16 cellular contexts compared by ENCODE assay signal in the genomic region with DNA sequence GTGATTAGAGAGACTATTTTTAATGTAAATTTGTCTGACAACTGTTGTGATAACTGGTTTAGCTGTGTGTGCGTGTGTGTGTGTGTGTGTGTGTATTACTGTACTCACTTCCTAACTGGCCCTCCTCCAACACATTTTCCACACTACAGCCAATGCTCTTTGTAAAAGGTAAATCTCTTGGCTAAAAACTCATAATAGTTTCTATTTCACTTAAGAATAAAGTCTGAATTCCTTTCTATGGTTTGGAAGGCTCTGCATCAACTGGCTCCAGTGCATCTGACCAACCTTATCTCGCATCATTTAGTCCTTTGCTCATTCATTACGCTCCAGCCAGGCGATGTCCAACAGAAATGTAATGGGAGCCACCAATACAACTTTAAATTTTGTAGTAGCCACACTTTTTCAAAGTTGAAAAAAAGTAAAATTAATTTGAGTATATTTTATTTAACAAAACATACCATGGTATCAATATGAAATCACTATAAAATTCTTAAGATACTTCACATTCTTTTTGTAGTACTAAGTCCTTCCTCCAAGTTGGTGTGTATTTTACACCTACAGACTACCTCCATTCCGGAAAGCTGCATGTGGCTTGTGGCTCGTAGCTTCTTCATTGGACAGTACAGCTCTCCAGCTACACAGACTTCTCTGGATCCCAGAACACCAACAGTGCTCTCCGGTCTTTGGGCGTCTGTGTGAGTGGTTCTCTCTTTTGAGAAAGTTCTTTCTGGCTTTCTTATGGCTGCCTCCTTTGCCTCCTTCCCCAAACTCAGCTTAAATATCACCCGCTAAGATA.
DNase-seq lines count a peak whose midpoint lies in the region; ATAC-seq, FAIRE-seq and TF ChIP-seq lines count a peak whose summit lies in the region.
"Had no signal": no experiment of that assay in that cellular context is flagged by ENCODE, and none has a peak within 500 bp of the region (broad histone marks: within the 10 kb centered on the region; RNA-seq: fewer than 3 reads in every experiment).

No MANE protein-coding gene starts in this region.

- ATAC-seq in RWPE2 (ENCODE audit: low read depth): peak; percentile 33; the same call in 1 of the 3 replicates
- peak in 3 of 4 donors; percentile 52 to 62 (median 61) for ATAC-seq in pancreas
- no peak for ATAC-seq in HG03432 (IDR thresholded peaks at IDR 0.05; ENCODE audit: unreplicated experiment)

- H3K9me3 ChIP-seq in RWPE2 (ENCODE audit: severe bottlenecking): no peaks in the 10 kb centered on the region
- no peaks in the 10 kb centered on the region for H3K9me3 ChIP-seq in fibroblast of lung (ENCODE audit: control insufficient read depth, insufficient read depth, low read depth, low read length)
- no peaks in the 10 kb centered on the region for H3K9me3 ChIP-seq in pancreas

- WGBS in pancreas, 2 donors: 89% methylated on average over 9 of the region's 9 CpGs

- no peak for FAIRE-seq in pancreas (lab: Jason Lieb, UNC)
- FAIRE-seq: GM18507, TTC549 had no signal

- peak overlapping the region; percentile 41 for H3K27ac ChIP-seq in RWPE2 (ENCODE audit: poor library complexity, severe bottlenecking)
- H3K27ac ChIP-seq in fibroblast of lung (ENCODE audit: insufficient read depth, low read length): no peak overlapping the region
- H3K27ac ChIP-seq in pancreas: no peak overlapping the region
- H3K27ac ChIP-seq: KMS-11 had no signal

- H2AFZ ChIP-seq in fibroblast of lung (ENCODE audit: low read length): no peak overlapping the region

- H3K4me2 ChIP-seq in fibroblast of lung (ENCODE audit: extremely low read depth, insufficient read depth, low read length): no peak overlapping the region
- H3K4me2 ChIP-seq: KMS-11 had no signal

- peaks cover 48% of the 10 kb centered on the region for H3K79me2 ChIP-seq in fibroblast of lung (ENCODE audit: control insufficient read depth, insufficient read depth, low read length)

- H3K4me1 ChIP-seq in RWPE2 (ENCODE audit: insufficient read depth, poor library complexity, severe bottlenecking) (peaks cover 15% of the 10 kb centered on the region), fibroblast of lung (ENCODE audit: control insufficient read depth, extremely low read depth, insufficient read depth, low read length) (peaks cover 2% of the 10 kb centered on the region), pancreas (peaks cover 9 to 14% (median 14%) of the 10 kb centered on the region in 3 donors)

- H3K36me3 ChIP-seq in RWPE2 (ENCODE audit: low read depth) (peaks cover 16% of the 10 kb centered on the region), fibroblast of lung (ENCODE audit: control insufficient read depth, insufficient read depth, low read length) (no peaks in the 10 kb centered on the region), pancreas (no peaks in the 10 kb centered on the region)

- no peak overlapping the region for H3K9ac ChIP-seq in fibroblast of lung (ENCODE audit: insufficient read depth, low read length)
- H3K9ac ChIP-seq: KMS-11 had no signal

- H4K20me1 ChIP-seq in fibroblast of lung (ENCODE audit: control insufficient read depth, extremely low read depth, insufficient read depth, low read length): no peaks in the 10 kb centered on the region

- TF ChIP-seq CTCF in RWPE2 (IDR thresholded peaks at IDR 0.05; ENCODE audit: poor library complexity, severe bottlenecking): no peak
- TF ChIP-seq CTCF in fibroblast of lung (conservative IDR thresholded peaks at IDR 0.05 in 1 of 2, IDR thresholded peaks at IDR 0.05 in 1 of 2; ENCODE audit: low read depth in 1 of 2, low read length in 2 of 2): no peak
- no peak for TF ChIP-seq CTCF in pancreas (IDR thresholded peaks at IDR 0.05)

- peak; percentile 4 for DNase-seq in NCI-H2029 (lab: John Stamatoyannopoulos, UW)
- no peak for DNase-seq in NCI-H2029 treated with DMSO at 0.1 percent for 48 hours (lab: John Stamatoyannopoulos, UW)
- DNase-seq in RWPE2 (ENCODE audit: low spot score): no peak
- DNase-seq in fibroblast of lung (ENCODE audit: low read depth in 2 of 2): peak; percentile 29 to 80
- DNase-seq in pancreas: peak in 1 of 6 donors; percentile 27
- DNase-seq in stimulated activated naive CD4-positive, alpha-beta T cell treated with Interleukin-2 at 50 U/mL for 16 hours (lab: John Stamatoyannopoulos, UW): no peak
- DNase-seq in stimulated activated CD4-positive, alpha-beta T cell treated with anti-CD3 and anti-CD28 coated beads, Interleukin-1b, Interleukin-23, amount 100 ng/mL, for 48 hours: no peak
- DNase-seq: activated naive CD4-positive, alpha-beta T cell treated with anti-CD3 and anti-CD28 coated beads, Interleukin-2, amount 50 U/mL, for 16 hours; DND-41; NCI-H2171; occipital lobe; stimulated activated CD4-positive, alpha-beta T cell treated with anti-CD3 and anti-CD28 coated beads, Interleukin-15, amount 100 ng/mL, for 24 hours had no signal

- H3K4me3 ChIP-seq in RWPE2 (ENCODE audit: severe bottlenecking) (no peak overlapping the region), fibroblast of lung (replicated peaks in 1 of 4; ENCODE audit: control extremely low read depth in 1 of 4, insufficient read depth in 1 of 4, low read depth in 3 of 4, low read length in 4 of 4) (no peak overlapping the region), pancreas (no peak overlapping the region)

- intact Hi-C loops in pancreas (cut with DNase I): no loop called here

- H3K27me3 ChIP-seq in RWPE2 (ENCODE audit: insufficient read depth, poor library complexity, severe bottlenecking): no peaks in the 10 kb centered on the region
- no peaks in the 10 kb centered on the region for H3K27me3 ChIP-seq in fibroblast of lung (ENCODE audit: control insufficient read depth, insufficient read depth, low read length)
- H3K27me3 ChIP-seq in pancreas: no peaks in the 10 kb centered on the region

Comparison
In these comparisons a context has a peak if more than half of its experiments do, and no peak if none do; other contexts are left out.
1. DNase-seq: peak in NCI-H2029 (single experiment) and fibroblast of lung (2 of 2); none in NCI-H2029 treated with DMSO at 0.1 percent for 48 hours (single experiment), RWPE2 (single experiment), stimulated activated naive CD4-positive, alpha-beta T cell treated with Interleukin-2 at 50 U/mL for 16 hours (single experiment) and stimulated activated CD4-positive, alpha-beta T cell treated with anti-CD3 and anti-CD28 coated beads, Interleukin-1b, Interleukin-23, amount 100 ng/mL, for 48 hours (single experiment).